1 cellular context compared by ENCODE assay signal in genomic region chr17:66655461-66655860, GRCh38.
TF ChIP-seq lines count a peak whose summit lies in the region.

No MANE protein-coding gene starts in this region.

TF ChIP-seq in HCT116, 20 proteins besides CTCF, POLR2A, EP300 and RAD21:
- no peak for TF ChIP-seq ZFX (IDR thresholded peaks at IDR 0.05)
